8 cellular contexts compared by ENCODE assay signal in the genomic region with DNA sequence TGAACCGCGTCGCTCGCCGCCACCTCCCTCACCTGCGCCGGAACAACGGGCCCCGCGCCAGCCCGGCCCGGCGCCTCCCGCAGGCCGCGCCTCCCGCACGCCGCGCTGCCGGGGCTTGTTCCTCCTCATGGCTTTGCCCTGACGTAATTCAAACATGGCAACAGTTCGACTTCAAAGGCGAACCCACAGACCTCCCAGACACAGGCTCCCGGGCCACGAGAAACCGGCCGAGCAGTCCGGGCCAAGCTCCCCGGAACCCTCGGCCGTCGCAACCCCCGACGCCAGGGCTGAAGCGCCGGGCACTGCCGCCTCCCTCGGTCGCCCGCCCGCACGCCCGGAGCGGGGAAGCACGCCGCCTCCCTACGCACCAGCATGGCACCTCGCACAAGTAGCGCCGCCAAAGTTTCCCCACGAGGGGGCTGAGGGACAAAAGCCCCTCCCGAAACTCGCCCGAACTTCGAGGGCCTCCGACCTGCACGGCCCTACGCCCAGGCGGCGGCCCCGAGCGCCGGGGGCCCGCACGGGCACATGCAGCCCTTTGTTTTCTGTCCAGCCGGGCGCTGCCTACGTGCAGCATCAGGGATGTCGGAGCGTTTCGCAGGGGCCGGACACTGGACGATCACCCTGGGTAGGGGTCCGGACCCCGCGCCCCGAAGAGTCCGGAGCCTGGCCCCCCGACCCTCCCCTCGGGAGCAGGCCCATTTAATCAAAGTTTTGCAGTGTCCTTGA.
DNase-seq lines count a peak whose midpoint lies in the region; FAIRE-seq and TF ChIP-seq lines count a peak whose summit lies in the region.

No MANE protein-coding gene starts in this region.

- FAIRE-seq in GM19239 (lab: Jason Lieb, UNC): no peak

- no peak for DNase-seq in GM12864 (ENCODE audit: low read depth)
- no peak for DNase-seq in HFF-Myc (ENCODE audit: extremely low read depth, low read depth)
- peak; percentile 28 for DNase-seq in NCI-H146 treated with DMSO at 0.1 percent for 48 hours (lab: John Stamatoyannopoulos, UW; ENCODE audit: unreplicated experiment)
- peak; percentile 55 for DNase-seq in activated CD4-positive, CD25-positive, alpha-beta regulatory T cell treated with anti-CD3 and anti-CD28 coated beads, Interleukin-2, amount 50 U/mL, for 16 hours (ENCODE audit: low read depth, low spot score)
- peak; percentile 69 for DNase-seq in cerebellar cortex (ENCODE audit: low spot score)
- peak; percentile 60 to 64 for DNase-seq in stimulated activated CD4-positive, alpha-beta T cell treated with anti-CD3 and anti-CD28 coated beads, Interleukin-1b, Interleukin-23, amount 100 ng/mL, for 4 hours (ENCODE audit: low read depth in 2 of 2)
- no peak for DNase-seq in GM19239 (ENCODE audit: insufficient read length, low spot score)

- TF ChIP-seq CTCF in GM12864 (IDR thresholded peaks at IDR 0.05; ENCODE audit: low read depth, low read length, missing control alignments) (peak; percentile 31), HFF-Myc (IDR thresholded peaks at IDR 0.05; ENCODE audit: low read depth, low read length, missing control alignments) (no peak)

- peak overlapping the region; percentile 46 for H3K27ac ChIP-seq in layer of hippocampus (ENCODE audit: low read depth, low read length)

- no peaks in the 10 kb centered on the region for H3K27me3 ChIP-seq in layer of hippocampus (ENCODE audit: control insufficient read depth, insufficient read depth, low read length)

- peak overlapping the region; percentile 90 for H3K4me3 ChIP-seq in GM12864 (ENCODE audit: low read depth, low read length)
- H3K4me3 ChIP-seq in HFF-Myc (replicated peaks; ENCODE audit: low read depth, low read length): peak overlapping the region; percentile 87

Comparison
In these comparisons a context has a peak if more than half of its experiments do, and no peak if none do; other contexts are left out.
1. DNase-seq: peak in NCI-H146 treated with DMSO at 0.1 percent for 48 hours (single experiment), activated CD4-positive, CD25-positive, alpha-beta regulatory T cell treated with anti-CD3 and anti-CD28 coated beads, Interleukin-2, amount 50 U/mL, for 16 hours (single experiment), cerebellar cortex (single experiment) and stimulated activated CD4-positive, alpha-beta T cell treated with anti-CD3 and anti-CD28 coated beads, Interleukin-1b, Interleukin-23, amount 100 ng/mL, for 4 hours (2 of 2); none in GM12864 (single experiment), HFF-Myc (single experiment) and GM19239 (single experiment).